Comparison of ENCODE assay signal across 7 cellular contexts in genomic region chr1:248871837-248872401, GRCh38. TPM values are rescaled to one million over a fixed set of nuclear protein-coding genes. Genes with fewer than 3 reads are reported as not detected.
DNase-seq lines count a peak whose midpoint lies in the region; ATAC-seq, FAIRE-seq and TF ChIP-seq lines count a peak whose summit lies in the region.

No MANE protein-coding gene starts in this region.

- POLR2A ChIA-PET in CD8-positive, alpha-beta memory T cell (lab: Charles Lee), result interaction anchor here (2.3 kb wide), 1 partner anchor 9 kb away, joined by 17 read pairs; no protein-coding TSS in a partner anchor
- POLR2A ChIA-PET in GM12878 (lab: Charles Lee), result interaction anchor here (2.0 to 2.1 kb wide), 2 partner anchors 8 to 33 kb away, joined by 8 to 12 read pairs; partner anchors contain the start of gene ZNF672

- CTCF ChIA-PET in CD8-positive, alpha-beta memory T cell (lab: Charles Lee), result no interaction called here
- CTCF ChIA-PET in GM12878 (lab: Yijun Ruan, JAX), result interaction anchor here (1.2 to 3.3 kb wide), 2 partner anchors 13 to 34 kb away, joined by 4 to 27 read pairs; partner anchors contain the start of gene ZNF692

- no peak for TF ChIP-seq EP300 in GM12878 (IDR thresholded peaks at IDR 0.05; ENCODE audit: borderline replicate concordance in 1 of 2, control insufficient read depth in 1 of 2, low read depth in 2 of 2, low read length in 2 of 2)
- no peak for TF ChIP-seq EP300 in upper lobe of left lung (IDR thresholded peaks at IDR 0.05)

- H3K14ac ChIP-seq in neuronal stem cell (ENCODE audit: low read length), result no peak overlapping the region

- no peak for DNase-seq in CD8-positive, alpha-beta memory T cell
- DNase-seq in GM12878 (ENCODE audit: low read depth, low spot score), result no peak
- no peak for DNase-seq in neuronal stem cell (ENCODE audit: low spot score)
- DNase-seq in upper lobe of left lung, result no peak

- H3K9ac ChIP-seq in GM12878 (ENCODE audit: control insufficient read depth, insufficient read depth, low read length), result no peak overlapping the region
- no peak overlapping the region for H3K9ac ChIP-seq in neuronal stem cell (ENCODE audit: low read depth, low read length, poor library complexity)

- peak overlapping the region; percentile 52 for H3K4me2 ChIP-seq in GM12878 (ENCODE audit: control insufficient read depth, insufficient read depth)
- H3K4me2 ChIP-seq in neuronal stem cell (ENCODE audit: insufficient read depth, low read length, poor library complexity, severe bottlenecking), result no peak overlapping the region

- no peak for FAIRE-seq in GM12878 (lab: Jason Lieb, UNC)

- no peak overlapping the region for H2BK5ac ChIP-seq in neuronal stem cell (ENCODE audit: low read length)

- no peak overlapping the region for H3K18ac ChIP-seq in neuronal stem cell (ENCODE audit: low read length)

- TF ChIP-seq POLR2A in GM12878 (IDR thresholded peaks at IDR 0.05; ENCODE audit: low read depth, low read length), result no peak
- no peak for TF ChIP-seq POLR2A in upper lobe of left lung (IDR thresholded peaks at IDR 0.05)

- 100% methylated on average over 3 of the region's 3 CpGs for WGBS in GM12878 (ENCODE audit: insufficient coverage, insufficient replicate concordance, low lambda C conversion rate, missing lambda C conversion rate)
- no CpG with 5 or more reads among the region's 3 CpGs for WGBS in neuronal stem cell (ENCODE audit: extremely low coverage in 2 of 2, insufficient read length in 2 of 2, insufficient replicate concordance in 1 of 2), 2 donors
- 95 to 98% methylated on average over 3 of the region's 3 CpGs for WGBS in upper lobe of left lung, 2 donors

- H3K27ac Mint-ChIP-seq in CD8-positive, alpha-beta memory T cell, result peak overlapping the region in 7 of 8 donors; percentile 15 to 76 (median 36)
- peak overlapping the region in 1 of 3 donors; percentile 76 for H3K27ac Mint-ChIP-seq in IgD-negative memory B cell

- no peak overlapping the region for H2BK12ac ChIP-seq in neuronal stem cell (ENCODE audit: low read length)

- H3K79me2 ChIP-seq in GM12878 (ENCODE audit: control insufficient read depth, insufficient read depth, low read length), result no peaks in the 10 kb centered on the region

- SMC1A ChIA-PET in GM12878 (lab: Charles Lee; ENCODE audit: uncharacterized antibody, unreplicated experiment), result interaction anchor here (1.0 to 3.9 kb wide), 5 partner anchors 8 to 55 kb away, joined by 3 to 24 read pairs (median 4); partner anchors contain the start of gene ZNF692

- in situ Hi-C loops in GM12878 (cut with MboI), result no loop called here

- H3K79me1 ChIP-seq in neuronal stem cell (ENCODE audit: low read depth, low read length), result no peaks in the 10 kb centered on the region

- no TSS peak for BruUV-seq in GM12878 (replicated peaks; lab: Mats Ljungman, UMichigan)

- no peak overlapping the region for H4K91ac ChIP-seq in neuronal stem cell (ENCODE audit: low read depth, low read length, poor library complexity)

- no peaks in the 10 kb centered on the region for H3K27me3 ChIP-seq in CD8-positive, alpha-beta memory T cell (ENCODE audit: insufficient read depth, low read length, poor library complexity, severe bottlenecking)
- H3K27me3 ChIP-seq in GM12878 (replicated peaks in 1 of 2; ENCODE audit: control insufficient read depth in 2 of 2, insufficient read depth in 2 of 2, low read length in 1 of 2) (no peaks in the 10 kb centered on the region), neuronal stem cell (ENCODE audit: control insufficient read depth in 3 of 3, insufficient read depth in 3 of 3, low read depth in 1 of 3, low read length in 3 of 3) (no peaks in the 10 kb centered on the region), upper lobe of left lung (no peaks in the 10 kb centered on the region)

- no peak overlapping the region for H2BK120ac ChIP-seq in neuronal stem cell (ENCODE audit: low read depth, low read length)

- H3K23ac ChIP-seq in neuronal stem cell (ENCODE audit: low read depth, low read length, poor library complexity), result no peak overlapping the region

- no peak overlapping the region for H2BK15ac ChIP-seq in neuronal stem cell (ENCODE audit: low read length)

- no peak overlapping the region for H3K4ac ChIP-seq in neuronal stem cell (ENCODE audit: low read length)

- H2AFZ ChIP-seq in GM12878 (ENCODE audit: control insufficient read depth, low read depth, low read length), result peak overlapping the region; percentile 58
- H2AFZ ChIP-seq in neuronal stem cell (ENCODE audit: low read length), result peak overlapping the region; percentile 93

- H3K4me1 ChIP-seq in CD8-positive, alpha-beta memory T cell (ENCODE audit: insufficient read depth, low read length), result no peaks in the 10 kb centered on the region
- H3K4me1 ChIP-seq in GM12878 (ENCODE audit: control insufficient read depth, insufficient read depth, low read length) (peaks cover 4% of the 10 kb centered on the region; the same call in 1 of the 2 replicates), neuronal stem cell (ENCODE audit: control insufficient read depth in 2 of 2, insufficient read depth in 1 of 2, low read depth in 1 of 2, low read length in 2 of 2) (no peaks in the 10 kb centered on the region), upper lobe of left lung (peaks cover 7 to 12% (median 11%) of the 10 kb centered on the region in 4 donors)

- peaks cover 0 to 10% (median 2%) of the 10 kb centered on the region in 5 donors for H3K9me3 Mint-ChIP-seq in CD8-positive, alpha-beta memory T cell
- H3K9me3 Mint-ChIP-seq in IgD-negative memory B cell, result peaks cover 0 to 5% (median 0%) of the 10 kb centered on the region in 3 donors

- H3K27ac ChIP-seq in CD8-positive, alpha-beta memory T cell (ENCODE audit: low read depth, low read length), result peak overlapping the region; percentile 61
- H3K27ac ChIP-seq in GM12878 (ENCODE audit: control insufficient read depth, insufficient read depth), result 0 out of 2 replicates have a peak overlapping the region, but pooled peaks have one; percentile 8
- no peak overlapping the region for H3K27ac ChIP-seq in neuronal stem cell (replicated peaks; ENCODE audit: low read length)
- peak overlapping the region in 2 of 4 donors; percentile 94 to 97 for H3K27ac ChIP-seq in upper lobe of left lung

- intact Hi-C loops in GM12878 (cut with micrococcal nuclease; ENCODE audit: unreplicated experiment), result no loop called here

- peaks cover 19 to 39% (median 38%) of the 10 kb centered on the region in 3 donors for H3K4me1 Mint-ChIP-seq in CD8-positive, alpha-beta memory T cell
- peaks cover 12 to 29% (median 20%) of the 10 kb centered on the region in 3 donors for H3K4me1 Mint-ChIP-seq in IgD-negative memory B cell

- peaks cover 0 to 14% of the 10 kb centered on the region in 2 donors for H3K27me3 Mint-ChIP-seq in CD8-positive, alpha-beta memory T cell
- peaks cover 5% of the 10 kb centered on the region for H3K27me3 Mint-ChIP-seq in IgD-negative memory B cell

- H4K20me1 ChIP-seq in GM12878 (ENCODE audit: control insufficient read depth, insufficient read depth), result no peaks in the 10 kb centered on the region

- TF ChIP-seq CTCF in GM12878 (IDR thresholded peaks at IDR 0.05 in 2 of 3, conservative IDR thresholded peaks at IDR 0.05 in 1 of 3; ENCODE audit: control insufficient read depth in 2 of 3, extremely low read depth in 1 of 3, insufficient read depth in 1 of 3, low read depth in 3 of 3, low read length in 3 of 3) (no peak), upper lobe of left lung (IDR thresholded peaks at IDR 0.05) (no peak)

- H3K4me3 ChIP-seq in CD8-positive, alpha-beta memory T cell (ENCODE audit: low read length), result no peak overlapping the region
- H3K4me3 ChIP-seq in GM12878 (no peak overlapping the region), neuronal stem cell (ENCODE audit: low read length in 2 of 2) (peak overlapping the region in 1 of 2 donors; percentile 73), upper lobe of left lung (peak overlapping the region in 1 of 4 donors; percentile 56)

- H3K36me3 ChIP-seq in CD8-positive, alpha-beta memory T cell (ENCODE audit: insufficient read depth, low read length), result no peaks in the 10 kb centered on the region
- H3K36me3 ChIP-seq in GM12878 (ENCODE audit: control insufficient read depth in 2 of 2, insufficient read depth in 2 of 2, low read length in 1 of 2) (no peaks in the 10 kb centered on the region), neuronal stem cell (replicated peaks in 1 of 2; ENCODE audit: control insufficient read depth in 2 of 2, insufficient read depth in 2 of 2, low read length in 2 of 2) (no peaks in the 10 kb centered on the region), upper lobe of left lung (no peaks in the 10 kb centered on the region)

- H2AK5ac ChIP-seq in neuronal stem cell (ENCODE audit: low read depth, low read length), result no peak overlapping the region

- TF ChIP-seq RAD21 in GM12878 (IDR thresholded peaks at IDR 0.05; ENCODE audit: insufficient read depth, low read depth, low read length), result no peak

- no peak overlapping the region for H4K8ac ChIP-seq in neuronal stem cell (ENCODE audit: low read depth, low read length)

- peak overlapping the region in 5 of 7 donors; percentile 62 to 82 (median 71) for H3K4me3 Mint-ChIP-seq in CD8-positive, alpha-beta memory T cell
- H3K4me3 Mint-ChIP-seq in IgD-negative memory B cell, result peak overlapping the region in 3 of 4 donors; percentile 50 to 76 (median 54)

- ATAC-seq in GM12878 (no peak), GM18498 (IDR thresholded peaks at IDR 0.05; ENCODE audit: unreplicated experiment) (no peak), HG03457 (IDR thresholded peaks at IDR 0.05; ENCODE audit: unreplicated experiment) (no peak), upper lobe of left lung (ENCODE audit: low FRiP score in 2 of 2) (no peak)

- RAD21 ChIA-PET in GM12878 (lab: Charles Lee; ENCODE audit: unreplicated experiment), result interaction anchor here (2.5 kb wide), 1 partner anchor 32 kb away, joined by 9 read pairs; no protein-coding TSS in a partner anchor

- peaks cover 0 to 14% (median 5%) of the 10 kb centered on the region in 3 donors for H3K36me3 Mint-ChIP-seq in CD8-positive, alpha-beta memory T cell
- no peaks in the 10 kb centered on the region for H3K36me3 Mint-ChIP-seq in IgD-negative memory B cell

- H3K9me3 ChIP-seq in CD8-positive, alpha-beta memory T cell (ENCODE audit: low read length), result no peaks in the 10 kb centered on the region
- no peaks in the 10 kb centered on the region for H3K9me3 ChIP-seq in GM12878 (replicated peaks; ENCODE audit: control insufficient read depth, insufficient read depth, low read length)
- H3K9me3 ChIP-seq in neuronal stem cell (replicated peaks in 1 of 2; ENCODE audit: control insufficient read depth in 2 of 2, insufficient read depth in 1 of 2, low read depth in 1 of 2, low read length in 2 of 2), result no peaks in the 10 kb centered on the region
- no peaks in the 10 kb centered on the region for H3K9me3 ChIP-seq in upper lobe of left lung

RNA-seq across cellular contexts. Expression of gene ZNF692, which starts 13.0 kb away (rescaled TPM):
- total RNA-seq in CD8-positive, alpha-beta memory T cell, result 10 to 100 TPM; 56.0 to 58.7 TPM
- polyA plus RNA-seq in CD8-positive, alpha-beta memory T cell, result 9.6 TPM
- polyA plus RNA-seq in IgD-negative memory B cell (17.0 TPM), GM12878 (2011; rRNA removed) (39.8 and 56.1 TPM in 2 replicates), GM12878 (2014; fragmentation: Illumina TruSeq; extraction: Trizol) (20.1 and 28.9 TPM in 2 replicates), GM12878 (2014; fragmentation: Nextera tagmentation; extraction: Ambion mirVana) (10 to 100 TPM in 1 of 2 experiments, 1 to 10 TPM in 1; 5.3 to 18.5 TPM), GM12878 (2014; rRNA removed) (76.6 and 85.1 TPM in 2 replicates), GM12878 (2016; fragmentation: Nextera tagmentation; extraction: Ambion mirVana) (10 to 100 TPM; 40.8 to 41.6 TPM)
- total RNA-seq in GM12878 (2013; cell fraction: nucleolus; rRNA removed), result 143 and 171 TPM in 2 replicates
- total RNA-seq in GM12878 (2014; rRNA removed) (31.7 and 33.0 TPM in 2 replicates), GM12878 (2014; rRNA removed; fragmentation: Illumina TruSeq; extraction: Trizol) (19.5 and 20.6 TPM in 2 replicates), GM12878 (2021) (41.3 and 45.3 TPM in 2 replicates), upper lobe of left lung (100 to 1,000 TPM in 1 of 6 donors, 10 to 100 TPM in 5; 25.7 to 248 (median 34.1) TPM)
- polyA plus RNA-seq in GM12878 (2011; ENCODE audit: low read depth), result 16.5 TPM
- polyA plus RNA-seq in GM12878 (2011; cell fraction: cytosol; rRNA removed), result 67.6 and 94.1 TPM in 2 replicates
- polyA plus RNA-seq in GM12878 (2011; cell fraction: nucleus; rRNA removed), result 705 and 770 TPM in 2 replicates
- 30.1 and 49.9 TPM in 2 replicates for polyA plus RNA-seq in GM12878 (2012)
- 14.0 and 24.7 TPM in 2 replicates for polyA minus RNA-seq in GM12878 (2011; rRNA and poly(A)+ RNA removed)
- polyA minus RNA-seq in GM12878 (2011; cell fraction: cytosol; rRNA and poly(A)+ RNA removed), result 11.0 and 11.6 TPM in 2 replicates
- polyA minus RNA-seq in GM12878 (2011; cell fraction: nucleus; rRNA and poly(A)+ RNA removed), result 50.4 and 75.1 TPM in 2 replicates
- polyA plus RNA-seq in neuronal stem cell (2013, experiment 1 of 2), result 43.3 TPM
- polyA plus RNA-seq in neuronal stem cell (2013, experiment 2 of 2), result 39.1 TPM

RNA-seq across cellular contexts. Expression of gene ZNF672, which starts 33.9 kb away (rescaled TPM):
- total RNA-seq in CD8-positive, alpha-beta memory T cell, result 10 to 100 TPM; 52.1 to 55.2 TPM
- polyA plus RNA-seq in CD8-positive, alpha-beta memory T cell, result 29.6 TPM
- polyA plus RNA-seq in IgD-negative memory B cell, result 46.3 TPM
- 39.8 and 45.8 TPM in 2 replicates for total RNA-seq in GM12878 (2013; cell fraction: nucleolus; rRNA removed)
- 37.9 and 43.5 TPM in 2 replicates for total RNA-seq in GM12878 (2014; rRNA removed)
- 13.9 and 14.1 TPM in 2 replicates for total RNA-seq in GM12878 (2014; rRNA removed; fragmentation: Illumina TruSeq; extraction: Trizol)
- total RNA-seq in GM12878 (2021), result 48.6 and 51.3 TPM in 2 replicates
- polyA plus RNA-seq in GM12878 (2011; ENCODE audit: low read depth), result 14.2 TPM
- polyA plus RNA-seq in GM12878 (2011; rRNA removed), result 33.7 and 48.7 TPM in 2 replicates
- polyA plus RNA-seq in GM12878 (2011; cell fraction: cytosol; rRNA removed), result 66.9 and 77.2 TPM in 2 replicates
- polyA plus RNA-seq in GM12878 (2011; cell fraction: nucleus; rRNA removed), result 66.8 and 67.5 TPM in 2 replicates
- 20.5 and 27.5 TPM in 2 replicates for polyA plus RNA-seq in GM12878 (2012)
- 13.6 and 17.2 TPM in 2 replicates for polyA plus RNA-seq in GM12878 (2014; fragmentation: Illumina TruSeq; extraction: Trizol)
- polyA plus RNA-seq in GM12878 (2014; fragmentation: Nextera tagmentation; extraction: Ambion mirVana), result 1 to 10 TPM; 2.9 to 5.2 TPM
- 39.4 and 45.6 TPM in 2 replicates for polyA plus RNA-seq in GM12878 (2014; rRNA removed)
- polyA plus RNA-seq in GM12878 (2016; fragmentation: Nextera tagmentation; extraction: Ambion mirVana), result 10 to 100 TPM; 40.2 to 41.7 TPM
- polyA minus RNA-seq in GM12878 (2011; rRNA and poly(A)+ RNA removed), result 54.7 and 63.1 TPM in 2 replicates
- polyA minus RNA-seq in GM12878 (2011; cell fraction: cytosol; rRNA and poly(A)+ RNA removed), result 24.5 and 27.1 TPM in 2 replicates
- 27.1 and 47.3 TPM in 2 replicates for polyA minus RNA-seq in GM12878 (2011; cell fraction: nucleus; rRNA and poly(A)+ RNA removed)
- 32.2 TPM for polyA plus RNA-seq in neuronal stem cell (2013, experiment 1 of 2)
- 32.8 TPM for polyA plus RNA-seq in neuronal stem cell (2013, experiment 2 of 2)
- total RNA-seq in upper lobe of left lung, result 10 to 100 TPM; 32.5 to 47.7 (median 45.8) TPM

RNA-seq across cellular contexts. Expression of gene PGBD2, which starts 34.1 kb away (rescaled TPM):
- total RNA-seq in CD8-positive, alpha-beta memory T cell, result 1 to 10 TPM; 7.0 to 8.1 TPM
- polyA plus RNA-seq in CD8-positive, alpha-beta memory T cell, result 13.7 TPM
- polyA plus RNA-seq in IgD-negative memory B cell, result 16.9 TPM
- total RNA-seq in GM12878 (2013; cell fraction: nucleolus; rRNA removed), result 10.9 and 11.1 TPM in 2 replicates
- total RNA-seq in GM12878 (2014; rRNA removed), result 4.0 and 4.2 TPM in 2 replicates
- 3.2 and 4.2 TPM in 2 replicates for total RNA-seq in GM12878 (2014; rRNA removed; fragmentation: Illumina TruSeq; extraction: Trizol)
- total RNA-seq in GM12878 (2021), result 4.3 and 4.4 TPM in 2 replicates
- 2.5 TPM for polyA plus RNA-seq in GM12878 (2011; ENCODE audit: low read depth)
- 10.3 and 10.5 TPM in 2 replicates for polyA plus RNA-seq in GM12878 (2011; rRNA removed)
- polyA plus RNA-seq in GM12878 (2011; cell fraction: cytosol; rRNA removed), result 6.4 and 6.7 TPM in 2 replicates
- polyA plus RNA-seq in GM12878 (2011; cell fraction: nucleus; rRNA removed), result 14.7 and 17.7 TPM in 2 replicates
- 2.1 and 2.5 TPM in 2 replicates for polyA plus RNA-seq in GM12878 (2012)
- 4.0 TPM in 2 replicates for polyA plus RNA-seq in GM12878 (2014; fragmentation: Illumina TruSeq; extraction: Trizol)
- 1 to 10 TPM; 4.7 to 5.6 TPM for polyA plus RNA-seq in GM12878 (2014; fragmentation: Nextera tagmentation; extraction: Ambion mirVana)
- polyA plus RNA-seq in GM12878 (2014; rRNA removed), result 4.0 and 5.6 TPM in 2 replicates
- polyA plus RNA-seq in GM12878 (2016; fragmentation: Nextera tagmentation; extraction: Ambion mirVana), result 1 to 10 TPM; 6.5 to 6.9 TPM
- polyA minus RNA-seq in GM12878 (2011; rRNA and poly(A)+ RNA removed), result 10.7 and 16.9 TPM in 2 replicates
- polyA minus RNA-seq in GM12878 (2011; cell fraction: cytosol; rRNA and poly(A)+ RNA removed), result 2.9 and 6.7 TPM in 2 replicates
- 3.4 and 6.4 TPM in 2 replicates for polyA minus RNA-seq in GM12878 (2011; cell fraction: nucleus; rRNA and poly(A)+ RNA removed)
- 2.3 TPM for polyA plus RNA-seq in neuronal stem cell (2013, experiment 1 of 2)
- polyA plus RNA-seq in neuronal stem cell (2013, experiment 2 of 2), result 2.5 TPM
- total RNA-seq in upper lobe of left lung, result 10 to 100 TPM in 2 of 6 donors, 1 to 10 TPM in 4; 5.6 to 19.9 (median 6.7) TPM

RNA-seq across cellular contexts. Expression of gene SH3BP5L, which starts 46.2 kb away (rescaled TPM):
- total RNA-seq in CD8-positive, alpha-beta memory T cell, result 10 to 100 TPM; 20.1 to 21.8 TPM
- polyA plus RNA-seq in CD8-positive, alpha-beta memory T cell, result 3.8 TPM
- polyA plus RNA-seq in IgD-negative memory B cell (4.9 TPM), GM12878 (2011; rRNA removed) (15.4 and 22.8 TPM in 2 replicates), GM12878 (2014; fragmentation: Illumina TruSeq; extraction: Trizol) (6.5 and 11.4 TPM in 2 replicates), GM12878 (2014; fragmentation: Nextera tagmentation; extraction: Ambion mirVana) (1 to 10 TPM; 1.1 to 1.6 TPM), GM12878 (2014; rRNA removed) (16.1 and 17.4 TPM in 2 replicates), GM12878 (2016; fragmentation: Nextera tagmentation; extraction: Ambion mirVana) (1 to 10 TPM; 2.1 TPM)
- 40.1 and 48.2 TPM in 2 replicates for total RNA-seq in GM12878 (2013; cell fraction: nucleolus; rRNA removed)
- total RNA-seq in GM12878 (2014; rRNA removed) (14.3 and 16.7 TPM in 2 replicates), GM12878 (2014; rRNA removed; fragmentation: Illumina TruSeq; extraction: Trizol) (9.6 and 10.4 TPM in 2 replicates), GM12878 (2021) (16.8 and 19.1 TPM in 2 replicates), upper lobe of left lung (10 to 100 TPM; 18.5 to 35.6 (median 22.5) TPM)
- 4.1 TPM for polyA plus RNA-seq in GM12878 (2011; ENCODE audit: low read depth)
- polyA plus RNA-seq in GM12878 (2011; cell fraction: cytosol; rRNA removed), result 27.9 and 32.8 TPM in 2 replicates
- 68.4 and 69.3 TPM in 2 replicates for polyA plus RNA-seq in GM12878 (2011; cell fraction: nucleus; rRNA removed)
- 6.9 and 9.9 TPM in 2 replicates for polyA plus RNA-seq in GM12878 (2012)
- 21.9 and 25.0 TPM in 2 replicates for polyA minus RNA-seq in GM12878 (2011; rRNA and poly(A)+ RNA removed)
- 5.5 and 7.5 TPM in 2 replicates for polyA minus RNA-seq in GM12878 (2011; cell fraction: cytosol; rRNA and poly(A)+ RNA removed)
- polyA minus RNA-seq in GM12878 (2011; cell fraction: nucleus; rRNA and poly(A)+ RNA removed), result 22.6 and 39.8 TPM in 2 replicates
- polyA plus RNA-seq in neuronal stem cell (2013, experiment 1 of 2), result 18.4 TPM
- polyA plus RNA-seq in neuronal stem cell (2013, experiment 2 of 2), result 18.3 TPM
